ENCODE assay signal across 30 cellular contexts in genomic region chr9:11374961-11375360, GRCh38.
"Had no signal": no experiment of that assay in that cellular context is flagged by ENCODE, and none has a peak within 500 bp of the region (broad histone marks: within the 10 kb centered on the region; RNA-seq: fewer than 3 reads in every experiment).

No MANE protein-coding gene starts in this region.

- H3K27me3 ChIP-seq: brain microvascular endothelial cell, MG63, SJCRH30 had no signal

- H3K9me3 ChIP-seq: MG63, SJCRH30 had no signal

- H3K4me1 Mint-ChIP-seq: activated CD4-positive, alpha-beta T cell treated with anti-CD3 and anti-CD28 coated beads, Interleukin-2, amount 10 ng/mL, durations not matched to agents 24 days and 14 days; activated naive CD8-positive, alpha-beta T cell treated with anti-CD3 and anti-CD28 coated beads for 36 hours; activated T-helper 17 cell treated with anti-CD3 and anti-CD28 coated beads, Interleukin-2, amount 50 U/mL, for 72 hours; central memory CD8-positive, alpha-beta T cell had no signal

- H3K27me3 Mint-ChIP-seq: activated CD4-positive, alpha-beta T cell treated with anti-CD3 and anti-CD28 coated beads, Interleukin-2, amount 10 ng/mL, durations not matched to agents 24 days and 14 days; activated CD8-positive, alpha-beta T cell treated with anti-CD3 and anti-CD28 coated beads for 36 hours; activated naive CD8-positive, alpha-beta T cell treated with anti-CD3 and anti-CD28 coated beads for 36 hours; activated T-helper 17 cell treated with anti-CD3 and anti-CD28 coated beads, Interleukin-2, amount 50 U/mL, for 72 hours; central memory CD8-positive, alpha-beta T cell had no signal

- H3K36me3 ChIP-seq: brain microvascular endothelial cell, MG63, SJCRH30, WERI-Rb-1 had no signal

- H3K27ac ChIP-seq: brain microvascular endothelial cell, SJCRH30, SK-N-MC, WERI-Rb-1 had no signal

- H3K4me3 Mint-ChIP-seq: activated CD4-positive, alpha-beta T cell treated with anti-CD3 and anti-CD28 coated beads, Interleukin-2, amount 10 ng/mL, durations not matched to agents 24 days and 14 days; activated CD8-positive, alpha-beta T cell treated with anti-CD3 and anti-CD28 coated beads for 36 hours; activated naive CD8-positive, alpha-beta T cell treated with anti-CD3 and anti-CD28 coated beads for 36 hours; activated T-cell treated with anti-CD3 and anti-CD28 coated beads, Interleukin-2, amount 50 U/mL, for 72 hours; activated T-helper 17 cell treated with anti-CD3 and anti-CD28 coated beads, Interleukin-2, amount 50 U/mL, for 72 hours; central memory CD8-positive, alpha-beta T cell had no signal

- H3K36me3 Mint-ChIP-seq: activated naive CD8-positive, alpha-beta T cell treated with anti-CD3 and anti-CD28 coated beads for 36 hours had no signal

- H3K4me1 ChIP-seq: SJCRH30 had no signal

- H3K27ac Mint-ChIP-seq: activated CD4-positive, alpha-beta T cell treated with anti-CD3 and anti-CD28 coated beads, Interleukin-2, amount 10 ng/mL, durations not matched to agents 24 days and 14 days; activated CD8-positive, alpha-beta T cell treated with anti-CD3 and anti-CD28 coated beads for 36 hours; activated naive CD8-positive, alpha-beta T cell treated with anti-CD3 and anti-CD28 coated beads for 36 hours; activated T-cell treated with anti-CD3 and anti-CD28 coated beads, Interleukin-2, amount 50 U/mL, for 72 hours; activated T-helper 17 cell treated with anti-CD3 and anti-CD28 coated beads, Interleukin-2, amount 50 U/mL, for 72 hours had no signal

- DNase-seq: activated CD4-positive, alpha-beta T cell treated with anti-CD3 and anti-CD28 coated beads, Interleukin-2, amount 10 ng/mL, durations not matched to agents 24 days and 14 days; activated CD4-positive, alpha-beta T cell treated with anti-CD3 and anti-CD28 coated beads, Interleukin-2, amount 50 U/mL, for 4 hours; activated CD8-positive, alpha-beta T cell treated with anti-CD3 and anti-CD28 coated beads for 36 hours; activated effector memory CD4-positive, alpha-beta T cell treated with anti-CD3 and anti-CD28 coated beads, Interleukin-2, amount 50 U/mL, for 16 hours; activated naive CD4-positive, alpha-beta T cell; activated naive CD4-positive, alpha-beta T cell treated with anti-CD3 and anti-CD28 coated beads, Interleukin-2, amount 50 U/mL, for 16 hours; activated naive CD8-positive, alpha-beta T cell treated with anti-CD3 and anti-CD28 coated beads for 36 hours; activated T-cell treated with anti-CD3 and anti-CD28 coated beads, Interleukin-2, amount 50 U/mL, for 1 hour; activated T-cell treated with anti-CD3 and anti-CD28 coated beads, Interleukin-2, amount 50 U/mL, for 72 hours; amniotic stem cell; aorta; brain microvascular endothelial cell; Kasumi-1; MG63; NCI-H1048; NCI-H1105 treated with DMSO at 0.1 percent for 48 hours; NCI-H1436; NCI-H1694; NCI-H1930; NCI-H2081 treated with DMSO at 0.1 percent for 48 hours; NCI-H345; NCI-H524 treated with DMSO at 0.1 percent for 48 hours; SHP77; SJCRH30; T1000; WERI-Rb-1 had no signal

- H3K4me3 ChIP-seq: MG63, SJCRH30, SK-N-MC had no signal

- ATAC-seq: activated CD8-positive, alpha-beta T cell treated with anti-CD3 and anti-CD28 coated beads for 36 hours; activated T-cell treated with anti-CD3 and anti-CD28 coated beads, Interleukin-2, amount 50 U/mL, for 72 hours; activated T-helper 17 cell treated with anti-CD3 and anti-CD28 coated beads, Interleukin-2, amount 50 U/mL, for 72 hours; Panc1 had no signal
